12 cellular contexts compared by ENCODE assay signal in genomic region chr1:185567438-185567837, GRCh38.
DNase-seq lines count a peak whose midpoint lies in the region; ATAC-seq and TF ChIP-seq lines count a peak whose summit lies in the region.
"Had no signal": no experiment of that assay in that cellular context is flagged by ENCODE, and none has a peak within 500 bp of the region (broad histone marks: within the 10 kb centered on the region; RNA-seq: fewer than 3 reads in every experiment).

No MANE protein-coding gene starts in this region.

- in situ Hi-C loops in GM23248 (cut with MboI), result no loop called here

- H4K20me1 ChIP-seq in GM23248 (ENCODE audit: insufficient read depth), result no peaks in the 10 kb centered on the region

- DNase-seq in CD14-positive monocyte (ENCODE audit: low spot score) (no peak), GM23248 (no peak), NCI-H1694 treated with DMSO at 0.1 percent for 48 hours (lab: John Stamatoyannopoulos, UW) (no peak), DMS114 treated with DMSO at 0.1 percent for 48 hours (lab: John Stamatoyannopoulos, UW; ENCODE audit: unreplicated experiment) (no peak), right lobe of liver (no peak)
- no peak for DNase-seq in activated CD8-positive, alpha-beta T cell treated with anti-CD3 and anti-CD28 coated beads for 36 hours
- DNase-seq in naive thymus-derived CD4-positive, alpha-beta T cell, result no peak
- no peak for DNase-seq in activated CD8-positive, alpha-beta memory T cell treated with anti-CD3 and anti-CD28 coated beads for 24 hours
- DNase-seq: Caco-2; NCI-H1930; stimulated activated CD4-positive, alpha-beta T cell treated with anti-CD3 and anti-CD28 coated beads, Interleukin-12 subunit alpha, Interleukin-12 subunit beta, amount 100 ng/mL, for 4 hours had no signal

- intact Hi-C loops in CD14-positive monocyte (cut with micrococcal nuclease) (no loop called here), right lobe of liver (cut with DNase I) (no loop called here)
- intact Hi-C loops in activated CD8-positive, alpha-beta T cell treated with anti-CD3 and anti-CD28 coated beads for 36 hours (cut with micrococcal nuclease), result loop anchor here (2.0 to 10.0 kb wide), 3 partner anchors 107 to 251 kb away; partner anchors contain the start of gene IVNS1ABP
- intact Hi-C loops in naive thymus-derived CD4-positive, alpha-beta T cell (cut with micrococcal nuclease), result loop anchor here (1.0 to 10.0 kb wide), 16 partner anchors 29 to 1933 kb away; partner anchors contain the start of genes IVNS1ABP (in 2 of the 2), SWT1 (in 2 of the 2), ARPC5 (in 1 of the 2) and EDEM3 (in 1 of the 2)

- no peak overlapping the region for H3K9ac ChIP-seq in GM23248

- no peak overlapping the region for H3K4me2 ChIP-seq in GM23248 (ENCODE audit: unreplicated experiment)

- no peak for ATAC-seq in activated CD8-positive, alpha-beta T cell treated with anti-CD3 and anti-CD28 coated beads for 36 hours
- peak; percentile 33 for ATAC-seq in naive thymus-derived CD4-positive, alpha-beta T cell
- no peak for ATAC-seq in right lobe of liver
- ATAC-seq: PC-3 had no signal

- no peaks in the 10 kb centered on the region for H3K79me2 ChIP-seq in GM23248 (ENCODE audit: insufficient read depth)

- TF ChIP-seq CTCF in CD14-positive monocyte (IDR thresholded peaks at IDR 0.05) (no peak), right lobe of liver (IDR thresholded peaks at IDR 0.05) (no peak)
- no peak for TF ChIP-seq CTCF in activated CD8-positive, alpha-beta T cell treated with anti-CD3 and anti-CD28 coated beads for 36 hours (IDR thresholded peaks at IDR 0.05)

- H3K27me3 ChIP-seq in GM23248 (replicated peaks; ENCODE audit: insufficient read depth) (no peaks in the 10 kb centered on the region), right lobe of liver (no peaks in the 10 kb centered on the region)
- no peaks in the 10 kb centered on the region for H3K27me3 ChIP-seq in naive thymus-derived CD4-positive, alpha-beta T cell (ENCODE audit: control insufficient read depth in 2 of 2, insufficient read depth in 2 of 2, low read length in 2 of 2)

- H3K9me3 ChIP-seq in GM23248 (ENCODE audit: low read depth), result no peaks in the 10 kb centered on the region
- no peaks in the 10 kb centered on the region for H3K9me3 ChIP-seq in naive thymus-derived CD4-positive, alpha-beta T cell (ENCODE audit: control insufficient read depth in 2 of 3, low read length in 3 of 3)
- H3K9me3 ChIP-seq in right lobe of liver, result no peaks in the 10 kb centered on the region

- no peak overlapping the region for H3K4me3 ChIP-seq in GM23248
- H3K4me3 ChIP-seq in naive thymus-derived CD4-positive, alpha-beta T cell (ENCODE audit: low read length), result no peak overlapping the region
- H3K4me3 ChIP-seq in right lobe of liver, result no peak overlapping the region

- H3K9me2 ChIP-seq in GM23248 (ENCODE audit: insufficient read depth), result no peaks in the 10 kb centered on the region

- WGBS in GM23248 (ENCODE audit: low coverage in 1 of 2, low lambda C conversion rate in 2 of 2, missing lambda C conversion rate in 2 of 2), 2 experiments, result 70 to 77% methylated on average over 2 of the region's 2 CpGs
- 18% methylated on average over 2 of the region's 2 CpGs for WGBS in right lobe of liver (ENCODE audit: insufficient coverage, low coverage, low lambda C conversion rate, missing lambda C conversion rate)

- H3K36me3 ChIP-seq in GM23248 (ENCODE audit: low read depth) (no peaks in the 10 kb centered on the region), right lobe of liver (no peaks in the 10 kb centered on the region)
- no peaks in the 10 kb centered on the region for H3K36me3 ChIP-seq in naive thymus-derived CD4-positive, alpha-beta T cell (ENCODE audit: control insufficient read depth in 2 of 3, insufficient read depth in 3 of 3, low read length in 3 of 3)

- no peak for TF ChIP-seq POLR2A in right lobe of liver (IDR thresholded peaks at IDR 0.05)

- peaks cover 0 to 3% of the 10 kb centered on the region in 2 donors for H3K36me3 Mint-ChIP-seq in CD14-positive monocyte
- H3K36me3 Mint-ChIP-seq in activated CD8-positive, alpha-beta T cell treated with anti-CD3 and anti-CD28 coated beads for 36 hours (ENCODE audit: low read depth), result peaks cover 2% of the 10 kb centered on the region
- peaks cover 0 to 23% (median 3%) of the 10 kb centered on the region in 5 donors for H3K36me3 Mint-ChIP-seq in naive thymus-derived CD4-positive, alpha-beta T cell

- peaks cover 0 to 4% (median 0%) of the 10 kb centered on the region in 7 donors for H3K9me3 Mint-ChIP-seq in CD14-positive monocyte
- peaks cover 5% of the 10 kb centered on the region for H3K9me3 Mint-ChIP-seq in activated CD8-positive, alpha-beta T cell treated with anti-CD3 and anti-CD28 coated beads for 36 hours
- peaks cover 0 to 13% (median 2%) of the 10 kb centered on the region in 11 donors for H3K9me3 Mint-ChIP-seq in naive thymus-derived CD4-positive, alpha-beta T cell

- peak overlapping the region; percentile 42 to 96 (median 88) for H3K27ac Mint-ChIP-seq in CD14-positive monocyte
- peak overlapping the region; percentile 86 for H3K27ac Mint-ChIP-seq in activated CD8-positive, alpha-beta T cell treated with anti-CD3 and anti-CD28 coated beads for 36 hours
- H3K27ac Mint-ChIP-seq in naive thymus-derived CD4-positive, alpha-beta T cell, result peak overlapping the region; percentile 96 to 100 (median 98)

- H3K27ac ChIP-seq in GM23248 (peak overlapping the region; percentile 46), right lobe of liver (no peak overlapping the region)
- H3K27ac ChIP-seq in naive thymus-derived CD4-positive, alpha-beta T cell (ENCODE audit: low read depth, low read length), result peak overlapping the region; percentile 89

- POLR2A ChIA-PET in activated CD8-positive, alpha-beta T cell treated with anti-CD3 and anti-CD28 coated beads for 36 hours (lab: Charles Lee), result interaction anchor here (2.0 kb wide), 1 partner anchor 250 kb away, joined by 8 read pairs; the partner anchor contains the start of gene IVNS1ABP
- POLR2A ChIA-PET in naive thymus-derived CD4-positive, alpha-beta T cell (lab: Charles Lee), result interaction anchor here (0.8 to 3.6 kb wide), 14 partner anchors 9 to 411 kb away, joined by 3 to 28 read pairs (median 6); partner anchors contain the start of gene IVNS1ABP

- H2AFZ ChIP-seq in GM23248, result no peak overlapping the region

- peaks cover 30% of the 10 kb centered on the region for H3K4me1 ChIP-seq in GM23248 (ENCODE audit: insufficient read depth)
- H3K4me1 ChIP-seq in naive thymus-derived CD4-positive, alpha-beta T cell (ENCODE audit: control insufficient read depth in 2 of 2, insufficient read depth in 2 of 2, low read length in 2 of 2), result peaks cover 37 to 51% of the 10 kb centered on the region in 2 donors
- no peaks in the 10 kb centered on the region for H3K4me1 ChIP-seq in right lobe of liver

- H3K4me3 Mint-ChIP-seq in CD14-positive monocyte, result no peak overlapping the region
- no peak overlapping the region for H3K4me3 Mint-ChIP-seq in activated CD8-positive, alpha-beta T cell treated with anti-CD3 and anti-CD28 coated beads for 36 hours
- H3K4me3 Mint-ChIP-seq in naive thymus-derived CD4-positive, alpha-beta T cell, result peak overlapping the region; percentile 46 to 87 (median 78)

- CTCF ChIA-PET in activated CD8-positive, alpha-beta T cell treated with anti-CD3 and anti-CD28 coated beads for 36 hours (lab: Charles Lee), result interaction anchor here (0.9 to 2.5 kb wide), 6 partner anchors 17 to 250 kb away, joined by 3 to 10 read pairs (median 4); partner anchors contain the start of gene IVNS1ABP
- CTCF ChIA-PET in naive thymus-derived CD4-positive, alpha-beta T cell (lab: Charles Lee), result interaction anchor here (0.5 to 3.3 kb wide), 6 partner anchors 9 to 818 kb away, joined by 3 to 22 read pairs (median 3); partner anchors contain the start of gene TPR

- peaks cover 0 to 1% (median 0%) of the 10 kb centered on the region in 3 donors for H3K27me3 Mint-ChIP-seq in CD14-positive monocyte (ENCODE audit: low read depth in 3 of 3)
- H3K27me3 Mint-ChIP-seq in activated CD8-positive, alpha-beta T cell treated with anti-CD3 and anti-CD28 coated beads for 36 hours, result no peaks in the 10 kb centered on the region
- H3K27me3 Mint-ChIP-seq in naive thymus-derived CD4-positive, alpha-beta T cell, result no peaks in the 10 kb centered on the region

- H3F3A ChIP-seq in GM23248 (ENCODE audit: insufficient read depth), result no peaks in the 10 kb centered on the region

- H3K4me1 Mint-ChIP-seq in CD14-positive monocyte, result peaks cover 29% of the 10 kb centered on the region
- peaks cover 55% of the 10 kb centered on the region for H3K4me1 Mint-ChIP-seq in activated CD8-positive, alpha-beta T cell treated with anti-CD3 and anti-CD28 coated beads for 36 hours (ENCODE audit: low read depth)
- H3K4me1 Mint-ChIP-seq in naive thymus-derived CD4-positive, alpha-beta T cell, result peaks cover 46 to 87% (median 81%) of the 10 kb centered on the region in 7 donors

Comparison
In these comparisons a context has a peak if more than half of its experiments do, and no peak if none do; other contexts are left out.
1. H3K4me3 Mint-ChIP-seq: peak in naive thymus-derived CD4-positive, alpha-beta T cell (10 of 10); none in CD14-positive monocyte (0 of 2) and activated CD8-positive, alpha-beta T cell treated with anti-CD3 and anti-CD28 coated beads for 36 hours (single experiment).
2. H3K27ac ChIP-seq: peak in GM23248 (single experiment) and naive thymus-derived CD4-positive, alpha-beta T cell (single experiment); none in right lobe of liver (0 of 3).
3. intact Hi-C loops: an anchor here in activated CD8-positive, alpha-beta T cell treated with anti-CD3 and anti-CD28 coated beads for 36 hours (2.0 to 10.0 kb wide) and naive thymus-derived CD4-positive, alpha-beta T cell (1.0 to 10.0 kb wide); none called in CD14-positive monocyte and right lobe of liver.
4. Peak in every context shown above with its lines, with median percentiles within 50 percentile points of each other: H3K27ac Mint-ChIP-seq.